ENCODE assay signal across 8 cellular contexts in the genomic region with DNA sequence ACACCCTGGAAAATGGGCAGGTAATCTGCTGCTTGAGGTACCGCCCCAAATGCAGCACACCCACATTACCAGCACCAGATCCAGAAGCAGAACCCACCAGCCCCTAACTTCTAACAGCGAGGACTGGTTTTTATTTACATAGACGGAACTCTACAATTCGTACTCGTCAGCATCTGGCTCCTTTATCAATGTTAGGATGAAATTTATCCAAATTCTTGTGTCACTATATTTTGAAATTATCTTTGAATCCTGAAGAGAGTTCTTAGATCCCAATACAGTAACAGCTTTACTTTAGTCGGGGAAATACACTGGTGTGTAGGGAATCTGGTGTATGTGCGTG. TPM values are rescaled to one million over a fixed set of nuclear protein-coding genes. Genes with fewer than 3 reads are reported as not detected.
A peak's percentile ranks its signal among the peaks of the same experiment; 100 is the strongest.
DNase-seq lines count a peak whose midpoint lies in the region; ATAC-seq and TF ChIP-seq lines count a peak whose summit lies in the region.

No MANE protein-coding gene starts in this region.

- H3K4me3 ChIP-seq in HAP-1 (peak overlapping the region; percentile 87), hepatocyte (no peak overlapping the region), smooth muscle cell (peak overlapping the region; percentile 72)

- H3K36me3 ChIP-seq in HAP-1 (replicated peaks) (peaks cover 14% of the 10 kb centered on the region), hepatocyte (replicated peaks; ENCODE audit: insufficient read depth, low read depth) (no peaks in the 10 kb centered on the region), smooth muscle cell (ENCODE audit: low read depth) (no peaks in the 10 kb centered on the region)

- peak overlapping the region; percentile 83 for H3K9ac ChIP-seq in smooth muscle cell (ENCODE audit: low read depth)

- H3K36me3 Mint-ChIP-seq in activated CD4-positive, alpha-beta memory T cell treated with anti-CD3 and anti-CD28 coated beads, Interleukin-2, amount 10 ng/mL, durations not matched to agents 7 days and 5 days (ENCODE audit: low read depth): peaks cover 12% of the 10 kb centered on the region

- in situ Hi-C loops in HAP-1 (cut with MboI; ENCODE audit: low sequenced_read_pairs): no loop called here

- TF ChIP-seq CTCF in hepatocyte (IDR thresholded peaks at IDR 0.05; ENCODE audit: poor library complexity): no peak
- TF ChIP-seq CTCF in smooth muscle cell (IDR thresholded peaks at IDR 0.05; ENCODE audit: borderline replicate concordance, insufficient read depth, poor library complexity, severe bottlenecking): no peak

- H4K20me1 ChIP-seq in hepatocyte (ENCODE audit: insufficient read depth, poor library complexity, severe bottlenecking) (no peaks in the 10 kb centered on the region), smooth muscle cell (ENCODE audit: low read depth) (peaks cover 8% of the 10 kb centered on the region)

- ATAC-seq in GM19328 (IDR thresholded peaks at IDR 0.05; ENCODE audit: unreplicated experiment): no peak
- no peak for ATAC-seq in GM19397 (IDR thresholded peaks at IDR 0.05; ENCODE audit: unreplicated experiment)
- ATAC-seq in HG03439 (IDR thresholded peaks at IDR 0.05; ENCODE audit: unreplicated experiment): no peak

- WGBS in hepatocyte (ENCODE audit: low lambda C conversion rate, missing lambda C conversion rate): 70% methylated on average over 7 of the region's 7 CpGs
- 74% methylated on average over 7 of the region's 7 CpGs for WGBS in smooth muscle cell (ENCODE audit: low lambda C conversion rate)

- H3K4me1 Mint-ChIP-seq in activated CD4-positive, alpha-beta memory T cell treated with anti-CD3 and anti-CD28 coated beads, Interleukin-2, amount 10 ng/mL, durations not matched to agents 7 days and 5 days: peaks cover 34% of the 10 kb centered on the region

- H3K9me3 ChIP-seq in HAP-1 (no peaks in the 10 kb centered on the region), hepatocyte (ENCODE audit: low read depth) (no peaks in the 10 kb centered on the region), smooth muscle cell (replicated peaks; ENCODE audit: low read depth) (no peaks in the 10 kb centered on the region)

- H3K27me3 Mint-ChIP-seq in activated CD4-positive, alpha-beta memory T cell treated with anti-CD3 and anti-CD28 coated beads, Interleukin-2, amount 10 ng/mL, durations not matched to agents 7 days and 5 days: no peaks in the 10 kb centered on the region

- peak overlapping the region; percentile 91 for H3K4me3 Mint-ChIP-seq in activated CD4-positive, alpha-beta memory T cell treated with anti-CD3 and anti-CD28 coated beads, Interleukin-2, amount 10 ng/mL, durations not matched to agents 7 days and 5 days

- H2AFZ ChIP-seq in hepatocyte (peak overlapping the region; percentile 89), smooth muscle cell (ENCODE audit: low read depth) (peak overlapping the region; percentile 96)

- H3K9me2 ChIP-seq in hepatocyte (replicated peaks; ENCODE audit: insufficient read depth): no peaks in the 10 kb centered on the region

- H3K4me2 ChIP-seq in hepatocyte (peak overlapping the region; percentile 85), smooth muscle cell (peak overlapping the region; percentile 92)

- no peaks in the 10 kb centered on the region for H3K9me3 Mint-ChIP-seq in activated CD4-positive, alpha-beta memory T cell treated with anti-CD3 and anti-CD28 coated beads, Interleukin-2, amount 10 ng/mL, durations not matched to agents 7 days and 5 days

- peaks cover 28% of the 10 kb centered on the region for H3K79me2 ChIP-seq in hepatocyte
- peaks cover 4% of the 10 kb centered on the region for H3K79me2 ChIP-seq in smooth muscle cell (ENCODE audit: low read depth)

- POLR2A ChIA-PET in activated CD4-positive, alpha-beta memory T cell treated with anti-CD3 and anti-CD28 coated beads, Interleukin-2, amount 10 ng/mL, durations not matched to agents 7 days and 5 days (lab: Charles Lee): interaction anchor here (1.0 to 3.0 kb wide), 5 partner anchors 10 to 38 kb away, joined by 3 to 23 read pairs (median 6); a partner anchor contains a TSS

- DNase-seq in HAP-1 (ENCODE audit: low spot score in 2 of 2) (no peak), hepatocyte (ENCODE audit: low spot score) (no peak), smooth muscle cell (lab: John Stamatoyannopoulos, UW; ENCODE audit: unreplicated experiment) (no peak), SKM-1 (lab: John Stamatoyannopoulos, UW; ENCODE audit: unreplicated experiment) (no peak)
- DNase-seq in activated CD4-positive, alpha-beta memory T cell treated with anti-CD3 and anti-CD28 coated beads, Interleukin-2, amount 10 ng/mL, durations not matched to agents 7 days and 5 days: no peak

- H3K27me3 ChIP-seq in HAP-1 (ENCODE audit: low read depth) (peaks cover 15% of the 10 kb centered on the region), hepatocyte (no peaks in the 10 kb centered on the region), smooth muscle cell (ENCODE audit: low read depth) (no peaks in the 10 kb centered on the region)

- peak overlapping the region; percentile 94 for H3K27ac Mint-ChIP-seq in activated CD4-positive, alpha-beta memory T cell treated with anti-CD3 and anti-CD28 coated beads, Interleukin-2, amount 10 ng/mL, durations not matched to agents 7 days and 5 days

- H3K4me1 ChIP-seq in HAP-1: peaks cover 3% of the 10 kb centered on the region; the same call in 1 of the 2 replicates
- H3K4me1 ChIP-seq in hepatocyte (ENCODE audit: insufficient read depth): peaks cover 7% of the 10 kb centered on the region
- peaks cover 3% of the 10 kb centered on the region for H3K4me1 ChIP-seq in smooth muscle cell (ENCODE audit: low read depth)

- peaks cover 4% of the 10 kb centered on the region for H3F3A ChIP-seq in smooth muscle cell (ENCODE audit: low read depth)

- H3K27ac ChIP-seq in hepatocyte (peak overlapping the region; percentile 86), smooth muscle cell (ENCODE audit: low read depth) (peak overlapping the region; percentile 54)

- CTCF ChIA-PET in activated CD4-positive, alpha-beta memory T cell treated with anti-CD3 and anti-CD28 coated beads, Interleukin-2, amount 10 ng/mL, durations not matched to agents 7 days and 5 days (lab: Charles Lee): interaction anchor here (1.2 to 1.9 kb wide), 4 partner anchors 13 to 21 kb away, joined by 4 to 14 read pairs (median 6); no protein-coding TSS in a partner anchor

RNA-seq across cellular contexts. Expression of a gene that starts 0.3 kb away (rescaled TPM):
- total RNA-seq in activated CD4-positive, alpha-beta memory T cell treated with anti-CD3 and anti-CD28 coated beads, Interleukin-2, amount 10 ng/mL, durations not matched to agents 7 days and 5 days: 10 to 100 TPM; 18.7 to 19.3 TPM
- total RNA-seq in hepatocyte (37.9 and 63.6 TPM in 2 replicates), smooth muscle cell (22.2 and 22.6 TPM in 2 replicates)
- polyA plus RNA-seq in hepatocyte (45.5 and 51.9 TPM in 2 replicates), smooth muscle cell (30.4 and 32.9 TPM in 2 replicates)

RNA-seq across cellular contexts. Expression of a gene that starts 5.6 kb away (rescaled TPM):
- total RNA-seq in activated CD4-positive, alpha-beta memory T cell treated with anti-CD3 and anti-CD28 coated beads, Interleukin-2, amount 10 ng/mL, durations not matched to agents 7 days and 5 days: not detected
- total RNA-seq in hepatocyte (1.1 and 4.5 TPM in 2 replicates), smooth muscle cell (not detected in 2 replicates)
- polyA plus RNA-seq in hepatocyte (2.0 and 3.8 TPM in 2 replicates), smooth muscle cell (not detected in 2 replicates)

RNA-seq across cellular contexts. Expression of a gene that starts 26.3 kb away (rescaled TPM):
- 1 to 10 TPM; 7.7 to 8.4 TPM for total RNA-seq in activated CD4-positive, alpha-beta memory T cell treated with anti-CD3 and anti-CD28 coated beads, Interleukin-2, amount 10 ng/mL, durations not matched to agents 7 days and 5 days
- total RNA-seq in hepatocyte (5.8 and 16.5 TPM in 2 replicates), smooth muscle cell (2.9 and 6.2 TPM in 2 replicates)
- polyA plus RNA-seq in hepatocyte (16.1 and 16.7 TPM in 2 replicates), smooth muscle cell (9.9 and 15.0 TPM in 2 replicates)

RNA-seq across cellular contexts. Expression of a gene that starts 37.6 kb away (rescaled TPM):
- 10 to 100 TPM; 12.5 to 12.8 TPM for total RNA-seq in activated CD4-positive, alpha-beta memory T cell treated with anti-CD3 and anti-CD28 coated beads, Interleukin-2, amount 10 ng/mL, durations not matched to agents 7 days and 5 days
- total RNA-seq in hepatocyte: 30.5 and 32.2 TPM in 2 replicates
- 33.7 and 35.7 TPM in 2 replicates for polyA plus RNA-seq in hepatocyte
- 3.8 and 4.2 TPM in 2 replicates for total RNA-seq in smooth muscle cell
- 5.4 and 10.0 TPM in 2 replicates for polyA plus RNA-seq in smooth muscle cell
